Comparison of ENCODE assay signal across 2 cellular contexts in genomic region chr11:115213007-115213406, GRCh38.
TF ChIP-seq lines count a peak whose summit lies in the region.

No MANE protein-coding gene starts in this region.

TF ChIP-seq in GM23338, 12 proteins besides CTCF, POLR2A, EP300 and RAD21 (continued from another document):
- TF ChIP-seq REST (IDR thresholded peaks at IDR 0.05; ENCODE audit: unreplicated experiment) (no peak), EZH2phosphoT487 (IDR thresholded peaks at IDR 0.05; ENCODE audit: unreplicated experiment) (no peak), STAT1 (IDR thresholded peaks at IDR 0.05; ENCODE audit: unreplicated experiment) (no peak), NANOG (IDR thresholded peaks at IDR 0.05; ENCODE audit: borderline replicate concordance) (no peak), ZNF331 (CRISPR knock-in tag; IDR thresholded peaks at IDR 0.05; ENCODE audit: low read depth) (no peak), EZH2 (IDR thresholded peaks at IDR 0.05; ENCODE audit: low read depth, unreplicated experiment) (no peak), JUNB (IDR thresholded peaks at IDR 0.05; ENCODE audit: unreplicated experiment) (no peak), ETS1 (IDR thresholded peaks at IDR 0.05) (no peak), CREB1 (CRISPR knock-in tag; IDR thresholded peaks at IDR 0.05; ENCODE audit: low read depth) (no peak), ZNF462 (CRISPR knock-in tag; IDR thresholded peaks at IDR 0.05) (no peak)

TF ChIP-seq in WTC11, 78 proteins besides CTCF, POLR2A, EP300 and RAD21 (continued from another document):
- TF ChIP-seq ZSCAN18 (CRISPR knock-in tag; IDR thresholded peaks at IDR 0.05): no peak
- TF ChIP-seq TEAD4 (CRISPR knock-in tag; IDR thresholded peaks at IDR 0.05): no peak
- TF ChIP-seq NR1H2 (CRISPR knock-in tag; IDR thresholded peaks at IDR 0.05): no peak
- no peak for TF ChIP-seq JAZF1 (CRISPR knock-in tag; IDR thresholded peaks at IDR 0.05)
- no peak for TF ChIP-seq ZNF425 (CRISPR knock-in tag; conservative IDR thresholded peaks at IDR 0.05)
- no peak for TF ChIP-seq E2F4 (CRISPR knock-in tag; IDR thresholded peaks at IDR 0.05; ENCODE audit: borderline replicate concordance, low read depth)
- TF ChIP-seq JUN (CRISPR knock-in tag; IDR thresholded peaks at IDR 0.05): no peak
- TF ChIP-seq RORB (CRISPR knock-in tag; IDR thresholded peaks at IDR 0.05): no peak
- TF ChIP-seq FOXP1 (CRISPR knock-in tag; IDR thresholded peaks at IDR 0.05; ENCODE audit: borderline replicate concordance): no peak
- no peak for TF ChIP-seq ZNF416 (CRISPR knock-in tag; IDR thresholded peaks at IDR 0.05)
- no peak for TF ChIP-seq ZNF396 (CRISPR knock-in tag; IDR thresholded peaks at IDR 0.05; ENCODE audit: borderline replicate concordance)
- TF ChIP-seq MXD4 (CRISPR knock-in tag; IDR thresholded peaks at IDR 0.05; ENCODE audit: borderline replicate concordance): no peak
- TF ChIP-seq ZNF317 (CRISPR knock-in tag; IDR thresholded peaks at IDR 0.05; ENCODE audit: borderline replicate concordance, low read depth): no peak
- no peak for TF ChIP-seq ATF2 (CRISPR knock-in tag; IDR thresholded peaks at IDR 0.05; ENCODE audit: borderline replicate concordance, low read depth)
- no peak for TF ChIP-seq AR (CRISPR knock-in tag; IDR thresholded peaks at IDR 0.05)
- no peak for TF ChIP-seq TCF7 (CRISPR knock-in tag; IDR thresholded peaks at IDR 0.05; ENCODE audit: low read depth)
- TF ChIP-seq IRF1 (CRISPR knock-in tag; IDR thresholded peaks at IDR 0.05): no peak
- no peak for TF ChIP-seq ELF4 (CRISPR knock-in tag; IDR thresholded peaks at IDR 0.05; ENCODE audit: low read depth)
- TF ChIP-seq AFF4 (CRISPR knock-in tag; IDR thresholded peaks at IDR 0.05; ENCODE audit: borderline replicate concordance): no peak
